Comparison of ENCODE assay signal across 21 cellular contexts in genomic region chr11:112817376-112817775, GRCh38.
"Had no signal": no experiment of that assay in that cellular context is flagged by ENCODE, and none has a peak within 500 bp of the region (broad histone marks: within the 10 kb centered on the region; RNA-seq: fewer than 3 reads in every experiment).

No MANE protein-coding gene starts in this region.

- DNase-seq: effector memory CD4-positive, alpha-beta T cell; gastrocnemius medialis; heart right ventricle; hypothalamus; immature natural killer cell; left ventricle myocardium superior; mesenchymal stem cell; naive B cell; nucleus accumbens; ovary; right cardiac atrium; small intestine; stimulated activated CD4-positive, alpha-beta T cell treated with anti-CD3 and anti-CD28 coated beads, Interleukin-12 subunit alpha, Interleukin-12 subunit beta, amount 100 ng/mL, for 4 hours; stimulated activated naive CD4-positive, alpha-beta T cell; stomach; trophoblast cell had no signal

- H3K4me3 ChIP-seq: esophagus muscularis mucosa, gastrocnemius medialis, heart right ventricle, lung, ovary, stomach had no signal

- H3K4me1 ChIP-seq: esophagus muscularis mucosa, gastrocnemius medialis, heart right ventricle, stomach had no signal

- FAIRE-seq: keratinocyte, small intestine had no signal

- H3K36me3 Mint-ChIP-seq: immature natural killer cell, naive B cell had no signal

- H3K4me1 Mint-ChIP-seq: immature natural killer cell, naive B cell had no signal

- H3K4me3 Mint-ChIP-seq: immature natural killer cell, naive B cell, nephron had no signal

- H3K9me3 ChIP-seq: esophagus muscularis mucosa, gastrocnemius medialis, heart right ventricle, ovary had no signal

- H3K27ac ChIP-seq: epithelial cell of prostate, esophagus muscularis mucosa, gastrocnemius medialis, heart right ventricle, ovary, stomach had no signal

- H3K27me3 ChIP-seq: esophagus muscularis mucosa, gastrocnemius medialis, heart right ventricle, ovary, stomach had no signal

- H3K9me3 Mint-ChIP-seq: immature natural killer cell had no signal

- H3K27ac Mint-ChIP-seq: immature natural killer cell, naive B cell, nephron had no signal

- ATAC-seq: gastrocnemius medialis, heart right ventricle, left ventricle myocardium superior, right cardiac atrium had no signal

- H3K36me3 ChIP-seq: esophagus muscularis mucosa, gastrocnemius medialis, heart right ventricle, ovary, stomach had no signal
